14 cellular contexts compared by ENCODE assay signal in the genomic region with DNA sequence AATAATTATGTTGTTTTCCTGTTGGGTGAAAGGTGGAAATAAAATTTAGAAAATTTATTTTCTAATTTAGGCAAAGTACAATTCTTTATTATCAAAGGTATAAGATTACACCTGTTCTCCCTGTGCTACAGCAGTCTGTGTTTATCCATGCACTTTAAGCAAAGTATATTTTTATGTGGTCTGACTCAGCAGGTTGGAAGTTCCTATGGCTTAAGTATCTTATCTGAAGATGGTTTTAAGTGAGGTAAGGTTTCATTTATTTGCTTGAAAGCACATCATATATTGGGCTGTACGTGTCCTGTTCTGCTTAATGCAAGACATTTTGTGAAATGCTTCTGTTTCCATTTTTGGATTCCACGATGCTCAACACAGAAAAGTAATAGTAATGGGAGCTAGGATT. TPM values are rescaled to one million over a fixed set of nuclear protein-coding genes. Genes with fewer than 3 reads are reported as not detected.
DNase-seq lines count a peak whose midpoint lies in the region; ATAC-seq and TF ChIP-seq lines count a peak whose summit lies in the region.
"Had no signal": no experiment of that assay in that cellular context is flagged by ENCODE, and none has a peak within 500 bp of the region (broad histone marks: within the 10 kb centered on the region; RNA-seq: fewer than 3 reads in every experiment).

No MANE protein-coding gene starts in this region.

- peak; percentile 23 for DNase-seq in A172 (ENCODE audit: low spot score)
- peak; percentile 29 for DNase-seq in ELR (ENCODE audit: low read depth)
- peak; percentile 73 for DNase-seq in NCI-H226
- peak; percentile 16 to 53 for DNase-seq in erythroblast (lab: John Stamatoyannopoulos, UW)
- DNase-seq in islet precursor cell: no peak
- no peak for DNase-seq in G401 (ENCODE audit: low spot score)
- DNase-seq in NCI-H2227 (lab: John Stamatoyannopoulos, UW; ENCODE audit: unreplicated experiment): no peak
- DNase-seq: activated CD8-positive, alpha-beta T cell treated with anti-CD3 and anti-CD28 coated beads for 36 hours; activated T-cell treated with anti-CD3 and anti-CD28 coated beads, Interleukin-2, amount 50 U/mL, for 48 hours; cerebellar nuclear complex; GF-D8; naive thymus-derived CD4-positive, alpha-beta T cell; NCI-H1694 treated with DMSO at 0.1 percent for 48 hours had no signal

- in situ Hi-C loops in G401 (cut with HindIII; ENCODE audit: low sequenced_read_pairs): no loop called here

- no peak for TF ChIP-seq POLR2A in erythroblast (IDR thresholded peaks at IDR 0.05; ENCODE audit: low read length)

- no peak for ATAC-seq in HG02970 (IDR thresholded peaks at IDR 0.05; ENCODE audit: low FRiP score, unreplicated experiment)
- ATAC-seq: activated CD8-positive, alpha-beta T cell treated with anti-CD3 and anti-CD28 coated beads for 36 hours; naive thymus-derived CD4-positive, alpha-beta T cell had no signal

RNA-seq across cellular contexts. Expression of a gene that starts 14.6 kb away (rescaled TPM):
- total RNA-seq in A172 (2014; rRNA removed; shearing (Covaris generic)): 219 and 294 TPM in 2 replicates
- total RNA-seq in G401 (2014; rRNA removed; shearing (Covaris generic)): 123 and 157 TPM in 2 replicates

RNA-seq across cellular contexts. Expression of a gene that starts 14.9 kb away (rescaled TPM):
- total RNA-seq in A172 (2014; rRNA removed; shearing (Covaris generic)): 49.2 and 54.2 TPM in 2 replicates
- 39.8 and 61.9 TPM in 2 replicates for total RNA-seq in G401 (2014; rRNA removed; shearing (Covaris generic))

Comparison
In these comparisons a context has a peak if more than half of its experiments do, and no peak if none do; other contexts are left out.
1. DNase-seq: peak in A172 (single experiment), ELR (single experiment), NCI-H226 (single experiment) and erythroblast (2 of 2); none in islet precursor cell (single experiment), G401 (single experiment) and NCI-H2227 (single experiment).